ENCODE assay signal across 1 cellular context in genomic region chr1:36118396-36118795, GRCh38.
TF ChIP-seq lines count a peak whose summit lies in the region.

No MANE protein-coding gene starts in this region.

TF ChIP-seq in SK-N-SH, 30 proteins besides CTCF, POLR2A, EP300 and RAD21:
- no peak for TF ChIP-seq ZBTB33 (IDR thresholded peaks at IDR 0.05; ENCODE audit: borderline replicate concordance, low read depth)
- TF ChIP-seq YY1 (IDR thresholded peaks at IDR 0.05; ENCODE audit: low read depth) = no peak
- TF ChIP-seq NRF1 (IDR thresholded peaks at IDR 0.05; ENCODE audit: low read depth, low read length) = no peak
- no peak for TF ChIP-seq GATA2 (CRISPR knock-in tag; IDR thresholded peaks at IDR 0.05)
- no peak for TF ChIP-seq RFX5 (IDR thresholded peaks at IDR 0.05; ENCODE audit: low read length)
- no peak for TF ChIP-seq FOXM1 (IDR thresholded peaks at IDR 0.05; ENCODE audit: low read depth)
- TF ChIP-seq GABPA (IDR thresholded peaks at IDR 0.05; ENCODE audit: low read depth) = no peak
- TF ChIP-seq USF1 (IDR thresholded peaks at IDR 0.05; ENCODE audit: borderline replicate concordance, low read depth) = no peak
- no peak for TF ChIP-seq MAX (IDR thresholded peaks at IDR 0.05; ENCODE audit: low read depth)
- no peak for TF ChIP-seq PBX3 (IDR thresholded peaks at IDR 0.05)
- no peak for TF ChIP-seq POLR2AphosphoS5 (IDR thresholded peaks at IDR 0.05; ENCODE audit: low read depth, low read length)
- no peak for TF ChIP-seq FOSL2 (IDR thresholded peaks at IDR 0.05; ENCODE audit: borderline replicate concordance, low read depth)
- TF ChIP-seq RXRA (IDR thresholded peaks at IDR 0.05; ENCODE audit: borderline replicate concordance, low read depth) = no peak
- TF ChIP-seq EZH2phosphoT487 (IDR thresholded peaks at IDR 0.05; ENCODE audit: borderline replicate concordance, low read depth) = no peak
- no peak for TF ChIP-seq ELF1 (IDR thresholded peaks at IDR 0.05)
- no peak for TF ChIP-seq USF2 (IDR thresholded peaks at IDR 0.05; ENCODE audit: borderline replicate concordance, low read depth, low read length)
- no peak for TF ChIP-seq TEAD4 (IDR thresholded peaks at IDR 0.05; ENCODE audit: borderline replicate concordance, insufficient read depth)
- no peak for TF ChIP-seq NFIC (IDR thresholded peaks at IDR 0.05; ENCODE audit: borderline replicate concordance)
- no peak for TF ChIP-seq TAF1 (IDR thresholded peaks at IDR 0.05; ENCODE audit: borderline replicate concordance, low read depth, low read length)
- TF ChIP-seq MEF2A (IDR thresholded peaks at IDR 0.05; ENCODE audit: borderline replicate concordance, low read depth) = no peak
